In the genomic region with DNA sequence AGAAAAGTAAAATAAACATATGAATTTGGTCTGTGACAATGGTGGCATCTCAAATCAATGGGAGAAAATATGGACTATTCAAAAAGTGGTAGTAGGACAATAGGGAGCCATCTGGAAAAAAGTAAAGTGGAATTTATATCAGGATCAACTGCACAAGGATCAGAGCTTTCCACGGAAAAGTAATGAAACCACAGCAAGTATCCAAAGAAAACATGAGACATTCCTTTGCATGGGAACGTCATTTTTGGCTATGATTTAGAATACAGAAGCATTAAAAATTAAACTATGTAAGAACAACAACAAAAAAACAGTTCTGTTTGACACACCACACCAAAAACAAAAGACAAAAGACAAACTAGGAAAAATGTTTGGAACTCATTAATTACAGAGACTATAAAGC, we compare ENCODE assay signal across 25 cellular contexts. TPM values are rescaled to one million over a fixed set of nuclear protein-coding genes. Genes with fewer than 3 reads are reported as not detected.
DNase-seq lines count a peak whose midpoint lies in the region; ATAC-seq and TF ChIP-seq lines count a peak whose summit lies in the region.
"Had no signal": no experiment of that assay in that cellular context is flagged by ENCODE, and none has a peak within 500 bp of the region (broad histone marks: within the 10 kb centered on the region; RNA-seq: fewer than 3 reads in every experiment).

No MANE protein-coding gene starts in this region.

- intact Hi-C loops in activated naive CD4-positive, alpha-beta T cell treated with anti-CD3 and anti-CD28 coated beads for 36 hours (cut with micrococcal nuclease), result no loop called here
- intact Hi-C loops in naive thymus-derived CD4-positive, alpha-beta T cell (cut with micrococcal nuclease), result no loop called here
- intact Hi-C loops in esophagus muscularis mucosa (cut with DNase I), result no loop called here

- CTCF ChIA-PET in activated naive CD4-positive, alpha-beta T cell treated with anti-CD3 and anti-CD28 coated beads for 36 hours (lab: Charles Lee), result interaction anchor here (1.4 to 3.1 kb wide), 2 partner anchors 11 to 13 kb away, joined by 6 to 11 read pairs; no protein-coding TSS in a partner anchor
- CTCF ChIA-PET in naive thymus-derived CD4-positive, alpha-beta T cell (lab: Charles Lee), result no interaction called here

- no peak overlapping the region for H3K4me3 Mint-ChIP-seq in activated naive CD4-positive, alpha-beta T cell treated with anti-CD3 and anti-CD28 coated beads for 36 hours
- H3K4me3 Mint-ChIP-seq in naive thymus-derived CD4-positive, alpha-beta T cell, result no peak overlapping the region
- H3K4me3 Mint-ChIP-seq: activated CD8-positive, alpha-beta memory T cell treated with anti-CD3 and anti-CD28 coated beads, Interleukin-2, amount 10 ng/mL, durations not matched to agents 7 days and 5 days had no signal

- peak overlapping the region; percentile 51 for H3K27ac Mint-ChIP-seq in activated naive CD4-positive, alpha-beta T cell treated with anti-CD3 and anti-CD28 coated beads for 36 hours
- peak overlapping the region in 8 of 9 donors; percentile 15 to 85 (median 72) for H3K27ac Mint-ChIP-seq in naive thymus-derived CD4-positive, alpha-beta T cell
- H3K27ac Mint-ChIP-seq: activated CD8-positive, alpha-beta memory T cell treated with anti-CD3 and anti-CD28 coated beads, Interleukin-2, amount 10 ng/mL, durations not matched to agents 7 days and 5 days had no signal

- H3K36me3 Mint-ChIP-seq in activated naive CD4-positive, alpha-beta T cell treated with anti-CD3 and anti-CD28 coated beads for 36 hours (ENCODE audit: low read depth), result peaks cover 46% of the 10 kb centered on the region
- H3K36me3 Mint-ChIP-seq in naive thymus-derived CD4-positive, alpha-beta T cell, result peaks cover 13 to 58% (median 40%) of the 10 kb centered on the region in 5 donors

- POLR2A ChIA-PET in naive thymus-derived CD4-positive, alpha-beta T cell (lab: Charles Lee), result interaction anchor here (0.6 to 1.0 kb wide), 2 partner anchors 9 to 12 kb away, joined by 3 to 4 read pairs; no protein-coding TSS in a partner anchor

- no peak overlapping the region for H3K4me3 ChIP-seq in naive thymus-derived CD4-positive, alpha-beta T cell (ENCODE audit: low read length)
- H3K4me3 ChIP-seq in esophagus muscularis mucosa, result no peak overlapping the region
- H3K4me3 ChIP-seq: BLaER1 treated with 17β-estradiol and CSF1 and Interleukin-3, amounts not matched to agents 10 nM and 100 nM; GM12878; hepatocyte; K562; smooth muscle cell had no signal

- WGBS in esophagus muscularis mucosa, result 49% methylated on average over 2 of the region's 2 CpGs

- TF ChIP-seq CTCF in esophagus muscularis mucosa (IDR thresholded peaks at IDR 0.05), result no peak

- H3K27ac ChIP-seq in naive thymus-derived CD4-positive, alpha-beta T cell (ENCODE audit: low read depth, low read length), result peak overlapping the region; percentile 4
- no peak overlapping the region for H3K27ac ChIP-seq in esophagus muscularis mucosa (replicated peaks in 1 of 4)
- H3K27ac ChIP-seq: BLaER1 treated with 17β-estradiol and CSF1 and Interleukin-3, amounts not matched to agents 10 nM and 100 nM; hepatocyte; neutrophil had no signal

- peaks cover 0 to 4% of the 10 kb centered on the region in 2 donors for H3K4me1 ChIP-seq in naive thymus-derived CD4-positive, alpha-beta T cell (ENCODE audit: control insufficient read depth in 2 of 2, insufficient read depth in 2 of 2, low read length in 2 of 2)
- peaks cover 0 to 12% (median 10%) of the 10 kb centered on the region in 4 donors for H3K4me1 ChIP-seq in esophagus muscularis mucosa
- H3K4me1 ChIP-seq: BLaER1 treated with 17β-estradiol and CSF1 and Interleukin-3, amounts not matched to agents 10 nM and 100 nM had no signal

- peaks cover 54% of the 10 kb centered on the region for H3K4me1 Mint-ChIP-seq in activated naive CD4-positive, alpha-beta T cell treated with anti-CD3 and anti-CD28 coated beads for 36 hours (ENCODE audit: low read depth)
- H3K4me1 Mint-ChIP-seq in naive thymus-derived CD4-positive, alpha-beta T cell, result peaks cover 5 to 96% (median 84%) of the 10 kb centered on the region in 7 donors

- no peak for DNase-seq in activated naive CD4-positive, alpha-beta T cell treated with anti-CD3 and anti-CD28 coated beads for 36 hours
- no peak for DNase-seq in activated naive CD4-positive, alpha-beta T cell treated with Interleukin-2 at 50 U/mL for 16 hours
- DNase-seq in astrocyte of the hippocampus (ENCODE audit: low read depth, low spot score), result peak; percentile 41
- DNase-seq in naive thymus-derived CD4-positive, alpha-beta T cell, result no peak
- DNase-seq in RPMI8226, result no peak
- DNase-seq in esophagus muscularis mucosa (ENCODE audit: extremely low spot score), result no peak
- DNase-seq: activated CD8-positive, alpha-beta memory T cell treated with anti-CD3 and anti-CD28 coated beads, Interleukin-2, amount 10 ng/mL, durations not matched to agents 7 days and 5 days; activated effector memory CD4-positive, alpha-beta T cell treated with Interleukin-2 at 50 U/mL for 16 hours; aorta; left ventricle myocardium superior; MM.1S; NCI-H69; stimulated activated CD4-positive, alpha-beta T cell treated with anti-CD3 and anti-CD28 coated beads, Interleukin-4, amount 100 ng/mL, for 1 hour; T1000 had no signal

- H3K9me3 Mint-ChIP-seq in activated naive CD4-positive, alpha-beta T cell treated with anti-CD3 and anti-CD28 coated beads for 36 hours, result peaks cover 6% of the 10 kb centered on the region
- H3K9me3 Mint-ChIP-seq in naive thymus-derived CD4-positive, alpha-beta T cell, result no peaks in the 10 kb centered on the region

- ATAC-seq in naive thymus-derived CD4-positive, alpha-beta T cell, result no peak
- no peak for ATAC-seq in GM19467 (IDR thresholded peaks at IDR 0.05; ENCODE audit: unreplicated experiment)
- no peak for ATAC-seq in HG03139 (IDR thresholded peaks at IDR 0.05; ENCODE audit: unreplicated experiment)
- ATAC-seq: activated CD8-positive, alpha-beta memory T cell treated with anti-CD3 and anti-CD28 coated beads, Interleukin-2, amount 10 ng/mL, durations not matched to agents 7 days and 5 days; GM12878; K562; left ventricle myocardium superior had no signal

- no peak for TF ChIP-seq EP300 in esophagus muscularis mucosa (IDR thresholded peaks at IDR 0.05)

- peaks cover 22 to 86% (median 39%) of the 10 kb centered on the region in 3 experiments for H3K36me3 ChIP-seq in naive thymus-derived CD4-positive, alpha-beta T cell (ENCODE audit: control insufficient read depth in 2 of 3, insufficient read depth in 3 of 3, low read length in 3 of 3)
- H3K36me3 ChIP-seq in esophagus muscularis mucosa, result peaks cover 35 to 92% (median 69%) of the 10 kb centered on the region in 4 donors

- H3K27me3 ChIP-seq in naive thymus-derived CD4-positive, alpha-beta T cell (ENCODE audit: control insufficient read depth in 2 of 2, insufficient read depth in 2 of 2, low read length in 2 of 2), result no peaks in the 10 kb centered on the region
- H3K27me3 ChIP-seq in esophagus muscularis mucosa, result no peaks in the 10 kb centered on the region
- H3K27me3 ChIP-seq: BLaER1 treated with 17β-estradiol and CSF1 and Interleukin-3, amounts not matched to agents 10 nM and 100 nM; hepatocyte; neutrophil had no signal

- no peaks in the 10 kb centered on the region for H3K27me3 Mint-ChIP-seq in activated naive CD4-positive, alpha-beta T cell treated with anti-CD3 and anti-CD28 coated beads for 36 hours (ENCODE audit: low read depth)
- H3K27me3 Mint-ChIP-seq in naive thymus-derived CD4-positive, alpha-beta T cell, result no peaks in the 10 kb centered on the region
- H3K27me3 Mint-ChIP-seq: activated CD8-positive, alpha-beta memory T cell treated with anti-CD3 and anti-CD28 coated beads, Interleukin-2, amount 10 ng/mL, durations not matched to agents 7 days and 5 days had no signal

- H3K9me3 ChIP-seq in naive thymus-derived CD4-positive, alpha-beta T cell (ENCODE audit: control insufficient read depth in 2 of 3, low read length in 3 of 3), result no peaks in the 10 kb centered on the region
- H3K9me3 ChIP-seq in esophagus muscularis mucosa, result no peaks in the 10 kb centered on the region
- H3K9me3 ChIP-seq: neutrophil had no signal

- TF ChIP-seq POLR2A in esophagus muscularis mucosa (IDR thresholded peaks at IDR 0.05; ENCODE audit: low read depth), result no peak

RNA-seq across cellular contexts. Expression of a gene that starts 18.7 kb away (rescaled TPM):
- 10 to 100 TPM; 44.1 to 48.0 TPM for total RNA-seq in activated naive CD4-positive, alpha-beta T cell treated with anti-CD3 and anti-CD28 coated beads for 36 hours
- total RNA-seq in naive thymus-derived CD4-positive, alpha-beta T cell, result 100 to 1,000 TPM in 4 of 5 experiments, 10 to 100 TPM in 1; 69.1 to 169 (median 134) TPM
- 100 to 1,000 TPM; 171 to 198 TPM for polyA plus RNA-seq in naive thymus-derived CD4-positive, alpha-beta T cell
- total RNA-seq in esophagus muscularis mucosa, result 100 to 1,000 TPM in 2 of 4 donors, 10 to 100 TPM in 2; 46.5 to 109 (median 85.0) TPM

RNA-seq across cellular contexts. Expression of a gene that starts 34.1 kb away (rescaled TPM):
- total RNA-seq in activated naive CD4-positive, alpha-beta T cell treated with anti-CD3 and anti-CD28 coated beads for 36 hours, result 10 to 100 TPM; 42.3 to 49.4 TPM
- 10 to 100 TPM; 36.4 to 44.5 (median 38.8) TPM for total RNA-seq in naive thymus-derived CD4-positive, alpha-beta T cell
- 10 to 100 TPM; 22.7 to 26.9 TPM for polyA plus RNA-seq in naive thymus-derived CD4-positive, alpha-beta T cell
- 10 to 100 TPM; 10.8 to 20.3 (median 14.0) TPM for total RNA-seq in esophagus muscularis mucosa

RNA-seq across cellular contexts. Expression of a gene that starts 50.7 kb away (rescaled TPM):
- total RNA-seq in activated naive CD4-positive, alpha-beta T cell treated with anti-CD3 and anti-CD28 coated beads for 36 hours, result not detected
- total RNA-seq in naive thymus-derived CD4-positive, alpha-beta T cell, result 1 to 10 TPM in 2 of 5 experiments, not detected in 3; 1.1 to 8.7 TPM
- polyA plus RNA-seq in naive thymus-derived CD4-positive, alpha-beta T cell, result not detected
- total RNA-seq in esophagus muscularis mucosa, result 1 to 10 TPM in 1 of 4 donors, under 1 TPM in 3; 0.13 to 1.2 (median 0.38) TPM
- total RNA-seq: A673; activated CD8-positive, alpha-beta memory T cell treated with anti-CD3 and anti-CD28 coated beads, Interleukin-2, amount 10 ng/mL, durations not matched to agents 7 days and 5 days; H1; smooth muscle cell; ureter had no signal
- polyA plus RNA-seq: aorta, H1, hepatocyte had no signal
